1 cellular context compared by ENCODE assay signal in the genomic region with DNA sequence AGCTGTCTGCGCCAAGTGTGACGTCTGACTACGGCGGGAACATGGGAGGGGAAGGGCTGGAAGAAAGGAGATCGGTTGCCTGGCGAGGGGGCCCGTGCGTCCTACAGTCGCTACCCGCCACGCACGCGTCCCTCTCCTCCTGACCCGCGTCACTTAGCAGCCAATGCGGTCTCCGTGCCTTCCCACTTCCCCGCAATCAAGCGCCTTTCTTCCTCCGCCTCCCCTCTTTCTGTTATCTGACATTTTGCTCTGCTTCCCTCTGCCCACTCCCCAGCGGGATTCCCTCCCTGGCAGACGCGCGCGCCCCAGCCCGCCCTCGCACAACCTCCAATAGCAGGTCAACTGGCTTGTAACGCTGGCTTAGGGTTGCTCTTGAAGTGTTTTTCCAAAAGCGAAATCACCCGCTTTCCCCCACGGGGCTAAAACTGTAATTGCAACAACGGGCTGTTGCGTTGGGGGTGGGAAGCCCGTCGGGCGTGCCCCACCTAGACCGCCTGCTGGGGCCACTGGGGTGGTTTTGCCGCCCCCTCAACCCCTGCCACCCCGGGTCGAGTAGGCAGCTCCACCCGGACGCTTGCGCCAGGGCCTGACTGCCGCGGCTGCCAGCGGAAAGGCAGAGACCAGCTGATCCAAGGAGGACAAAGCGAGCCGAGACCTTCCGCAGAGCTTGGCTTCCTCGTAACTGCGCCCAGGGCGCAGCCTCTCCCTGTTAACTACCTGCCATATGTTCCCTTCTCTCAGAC.
TF ChIP-seq lines count a peak whose summit lies in the region.

No MANE protein-coding gene starts in this region.

TF ChIP-seq in GM23338, 12 proteins besides CTCF, POLR2A, EP300 and RAD21 (continued from another document):
- TF ChIP-seq ZNF462 (CRISPR knock-in tag; IDR thresholded peaks at IDR 0.05): no peak
- TF ChIP-seq POLR2AphosphoS5 (IDR thresholded peaks at IDR 0.05; ENCODE audit: low read depth): peak; percentile 11; the same call in 1 of the 2 replicates
- no peak for TF ChIP-seq NANOG (IDR thresholded peaks at IDR 0.05; ENCODE audit: borderline replicate concordance)
- TF ChIP-seq JUNB (IDR thresholded peaks at IDR 0.05; ENCODE audit: unreplicated experiment): no peak
